12 cellular contexts compared by ENCODE assay signal in the genomic region with DNA sequence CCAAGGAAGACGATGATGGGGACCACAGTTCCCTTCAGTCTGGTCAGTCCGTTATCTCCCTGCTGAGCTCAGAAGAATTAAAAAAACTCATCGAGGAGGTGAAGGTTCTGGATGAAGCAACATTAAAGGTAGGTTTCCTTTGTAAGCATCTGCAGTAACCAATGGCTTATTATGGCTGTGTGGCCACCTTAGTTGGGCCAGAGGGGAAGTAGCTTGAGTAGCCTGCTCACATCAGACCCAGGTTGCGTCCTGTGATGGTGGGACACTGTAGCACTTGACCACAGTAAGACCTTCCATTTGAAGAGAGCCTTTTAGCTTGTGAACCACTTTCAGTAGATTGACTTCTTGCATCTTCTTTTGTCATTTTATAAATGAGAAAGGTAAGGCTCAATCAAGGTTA. TPM values are rescaled to one million over a fixed set of nuclear protein-coding genes. Genes with fewer than 3 reads are reported as not detected.
A peak's percentile ranks its signal among the peaks of the same experiment; 100 is the strongest.
DNase-seq lines count a peak whose midpoint lies in the region; ATAC-seq and TF ChIP-seq lines count a peak whose summit lies in the region.
"Had no signal": no experiment of that assay in that cellular context is flagged by ENCODE, and none has a peak within 500 bp of the region (broad histone marks: within the 10 kb centered on the region; RNA-seq: fewer than 3 reads in every experiment).

No MANE protein-coding gene starts in this region.

- no peaks in the 10 kb centered on the region for H3K27me3 Mint-ChIP-seq in memory B cell

- peak overlapping the region; percentile 83 for H3K4me2 ChIP-seq in OCI-LY3 (ENCODE audit: low read length)

- ATAC-seq in GM19468 (IDR thresholded peaks at IDR 0.05; ENCODE audit: extremely low read depth, unreplicated experiment) (peak; percentile 9), memory B cell (ENCODE audit: low read depth) (no peak), HG02970 (IDR thresholded peaks at IDR 0.05; ENCODE audit: low FRiP score, unreplicated experiment) (no peak)
- ATAC-seq: psoas muscle had no signal

- H3K27ac ChIP-seq in OCI-LY3 (ENCODE audit: low read length) = peak overlapping the region; percentile 98
- H3K27ac ChIP-seq: psoas muscle had no signal

- peaks cover 92% of the 10 kb centered on the region for H3K4me1 ChIP-seq in OCI-LY3 (ENCODE audit: low read length)
- H3K4me1 ChIP-seq: psoas muscle had no signal

- H3K4me3 ChIP-seq in GM06990 (replicated peaks; ENCODE audit: low read depth, low read length) (peak overlapping the region; percentile 73), OCI-LY3 (ENCODE audit: low read length) (peak overlapping the region; percentile 86)
- H3K4me3 ChIP-seq: psoas muscle had no signal

- DNase-seq in GM06990 (ENCODE audit: extremely low read depth, insufficient read length) (no peak), memory B cell (ENCODE audit: low spot score in 2 of 2) (no peak), ureter (ENCODE audit: low spot score) (no peak), NCI-H524 treated with DMSO at 0.1 percent for 48 hours (lab: John Stamatoyannopoulos, UW) (no peak), NCI-H1694 treated with DMSO at 0.1 percent for 48 hours (lab: John Stamatoyannopoulos, UW) (no peak)
- DNase-seq: DMS153, NCI-H2081, psoas muscle, Right ventricle myocardium superior had no signal

- no peaks in the 10 kb centered on the region for H3K9me3 ChIP-seq in OCI-LY3 (ENCODE audit: insufficient read depth, low read length)
- H3K9me3 ChIP-seq: psoas muscle had no signal

- H4K20me1 ChIP-seq in OCI-LY3 (ENCODE audit: insufficient read depth, low read length) = peaks cover 31% of the 10 kb centered on the region

- H3K27me3 ChIP-seq in GM06990 (replicated peaks; ENCODE audit: control insufficient read depth, insufficient read depth, low read length) (no peaks in the 10 kb centered on the region), OCI-LY3 (ENCODE audit: low read depth, low read length) (no peaks in the 10 kb centered on the region)

- no peaks in the 10 kb centered on the region for H3K9me3 Mint-ChIP-seq in memory B cell

- peaks cover 46% of the 10 kb centered on the region for H3K36me3 ChIP-seq in GM06990 (ENCODE audit: control insufficient read depth, insufficient read depth, low read length)
- H3K36me3 ChIP-seq in OCI-LY3 (replicated peaks; ENCODE audit: low read depth, low read length) = peaks cover 91% of the 10 kb centered on the region

- H3K4me1 Mint-ChIP-seq in memory B cell = peaks cover 66% of the 10 kb centered on the region

- peaks cover 73% of the 10 kb centered on the region for H3K36me3 Mint-ChIP-seq in memory B cell

- H3K27ac Mint-ChIP-seq in memory B cell = peak overlapping the region; percentile 95

- H2AFZ ChIP-seq in OCI-LY3 (ENCODE audit: low read depth, low read length) = no peak overlapping the region

- H3K9ac ChIP-seq in OCI-LY3 (ENCODE audit: low read length) = peak overlapping the region; percentile 100

- H3K79me2 ChIP-seq in OCI-LY3 (ENCODE audit: low read length) = peaks cover 100% of the 10 kb centered on the region

- H3K4me3 Mint-ChIP-seq in memory B cell = peak overlapping the region; percentile 99

- TF ChIP-seq CTCF in GM06990 (IDR thresholded peaks at IDR 0.05; ENCODE audit: insufficient read depth, low read length, poor library complexity, severe bottlenecking) = no peak
- TF ChIP-seq CTCF in OCI-LY3 (IDR thresholded peaks at IDR 0.05; ENCODE audit: low read depth, low read length) = no peak

RNA-seq across cellular contexts. Expression of a gene that starts 22.6 kb away (rescaled TPM):
- total RNA-seq in ureter = 17.5 TPM
